17 cellular contexts compared by ENCODE assay signal in the genomic region with DNA sequence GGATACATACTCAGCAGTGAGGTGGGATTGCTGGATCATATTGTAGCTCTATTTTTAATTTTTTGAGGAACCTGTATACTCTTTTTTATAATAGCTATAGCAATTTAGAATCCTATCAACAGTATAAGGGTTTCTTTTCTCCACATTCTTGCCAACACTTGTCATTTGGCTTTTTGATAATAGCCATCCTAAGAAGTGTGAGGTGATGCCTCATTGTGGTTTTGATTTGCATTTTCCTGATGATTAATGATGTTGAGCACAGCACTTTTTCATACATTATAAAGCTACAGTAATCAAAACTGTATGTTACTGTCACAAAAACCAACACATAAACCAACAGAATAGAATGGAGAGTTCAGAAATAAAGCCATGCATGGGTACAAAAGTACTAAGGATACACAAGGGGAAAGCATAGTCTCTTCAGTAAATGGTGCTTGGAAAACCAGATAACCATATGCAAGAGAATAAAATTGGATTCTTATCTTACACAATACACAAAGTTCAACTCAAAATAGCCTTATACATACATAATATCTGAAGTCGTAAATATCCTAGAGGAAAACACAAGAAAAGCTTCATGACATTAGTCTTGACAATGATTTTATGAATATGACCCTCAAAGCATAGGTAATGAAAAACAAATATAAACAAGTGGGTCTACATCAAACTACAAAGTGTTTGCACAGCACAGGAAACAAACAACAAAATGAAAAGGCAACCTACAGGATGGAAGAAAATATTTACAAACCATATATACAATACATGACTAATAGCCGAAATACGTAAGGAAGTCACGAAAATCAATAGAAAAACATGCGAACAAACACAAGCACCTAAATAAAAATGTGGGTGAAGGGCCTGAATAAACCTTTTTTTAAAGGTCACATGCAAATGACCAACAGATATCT.
"Had no signal": no experiment of that assay in that cellular context is flagged by ENCODE, and none has a peak within 500 bp of the region (broad histone marks: within the 10 kb centered on the region; RNA-seq: fewer than 3 reads in every experiment).

No MANE protein-coding gene starts in this region.

- H3K27ac Mint-ChIP-seq: activated T-helper 2 cell treated with anti-CD3 and anti-CD28 coated beads, Interferon-gamma antibody, Interleukin-2, Interleukin-4, amounts not matched to agents 10 μg/mL and 5 μg/mL and 100 μg/mL, durations not matched to agents 14 hours and 24 hours and 36 hours; dendritic cell treated with granulocyte-macrophage colony-stimulating factor and Interleukin-4, amounts not matched to agents 40 ng/mL and 50 ng/mL, for 4 days; naive thymus-derived CD4-positive, alpha-beta T cell; progenitor cell of endocrine pancreas; stimulated activated naive B cell treated with anti-CD40 and anti-IgM and Interleukin-4, amounts not matched to agents 10 μg/mL and 1 μg/mL and 100 μg/mL, for 72 hours had no signal

- DNase-seq: activated CD4-positive, alpha-beta T cell treated with anti-CD3 and anti-CD28 coated beads, Interleukin-2, amount 50 U/mL, for 1 hour; activated naive CD4-positive, alpha-beta T cell treated with anti-CD3 and anti-CD28 coated beads, Interleukin-2, amount 50 U/mL, for 16 hours; activated T-cell treated with anti-CD3 and anti-CD28 coated beads for 4 hours; erythroblast; midbrain; naive thymus-derived CD4-positive, alpha-beta T cell; stimulated activated CD4-positive, alpha-beta T cell treated with anti-CD3 and anti-CD28 coated beads, Interleukin-2, amount 100 ng/mL, for 24 hours; stimulated activated naive B cell treated with anti-CD40 and anti-IgM and Interleukin-4, amounts not matched to agents 10 μg/mL and 1 μg/mL and 100 μg/mL, for 72 hours; substantia nigra; T-helper 2 cell; transverse colon had no signal

- H3K4me1 Mint-ChIP-seq: naive thymus-derived CD4-positive, alpha-beta T cell; stimulated activated naive B cell treated with anti-CD40 and anti-IgM and Interleukin-4, amounts not matched to agents 10 μg/mL and 1 μg/mL and 100 μg/mL, for 72 hours had no signal

- H3K27me3 ChIP-seq: body of pancreas, hepatocyte, neutrophil, transverse colon had no signal

- H3K27me3 Mint-ChIP-seq: dendritic cell treated with granulocyte-macrophage colony-stimulating factor and Interleukin-4, amounts not matched to agents 40 ng/mL and 50 ng/mL, for 4 days; progenitor cell of endocrine pancreas had no signal

- H3K4me3 Mint-ChIP-seq: dendritic cell treated with granulocyte-macrophage colony-stimulating factor and Interleukin-4, amounts not matched to agents 40 ng/mL and 50 ng/mL, for 4 days; naive thymus-derived CD4-positive, alpha-beta T cell; stimulated activated naive B cell treated with anti-CD40 and anti-IgM and Interleukin-4, amounts not matched to agents 10 μg/mL and 1 μg/mL and 100 μg/mL, for 72 hours had no signal

- H3K36me3 ChIP-seq: neutrophil, transverse colon had no signal

- H3K4me3 ChIP-seq: body of pancreas, hepatocyte, transverse colon had no signal

- H3K36me3 Mint-ChIP-seq: naive thymus-derived CD4-positive, alpha-beta T cell; stimulated activated naive B cell treated with anti-CD40 and anti-IgM and Interleukin-4, amounts not matched to agents 10 μg/mL and 1 μg/mL and 100 μg/mL, for 72 hours had no signal

- H3K9me3 ChIP-seq: body of pancreas, neutrophil, transverse colon had no signal

- ATAC-seq: body of pancreas; naive thymus-derived CD4-positive, alpha-beta T cell; stimulated activated naive B cell treated with anti-CD40 and anti-IgM and Interleukin-4, amounts not matched to agents 10 μg/mL and 1 μg/mL and 100 μg/mL, for 72 hours had no signal

- H3K9me3 Mint-ChIP-seq: activated T-helper 2 cell treated with anti-CD3 and anti-CD28 coated beads, Interferon-gamma antibody, Interleukin-2, Interleukin-4, amounts not matched to agents 10 μg/mL and 5 μg/mL and 100 μg/mL, durations not matched to agents 14 hours and 24 hours and 36 hours; dendritic cell treated with granulocyte-macrophage colony-stimulating factor and Interleukin-4, amounts not matched to agents 40 ng/mL and 50 ng/mL, for 4 days; naive thymus-derived CD4-positive, alpha-beta T cell; stimulated activated naive B cell treated with anti-CD40 and anti-IgM and Interleukin-4, amounts not matched to agents 10 μg/mL and 1 μg/mL and 100 μg/mL, for 72 hours had no signal

- H3K27ac ChIP-seq: body of pancreas had no signal
